In the genomic region with DNA sequence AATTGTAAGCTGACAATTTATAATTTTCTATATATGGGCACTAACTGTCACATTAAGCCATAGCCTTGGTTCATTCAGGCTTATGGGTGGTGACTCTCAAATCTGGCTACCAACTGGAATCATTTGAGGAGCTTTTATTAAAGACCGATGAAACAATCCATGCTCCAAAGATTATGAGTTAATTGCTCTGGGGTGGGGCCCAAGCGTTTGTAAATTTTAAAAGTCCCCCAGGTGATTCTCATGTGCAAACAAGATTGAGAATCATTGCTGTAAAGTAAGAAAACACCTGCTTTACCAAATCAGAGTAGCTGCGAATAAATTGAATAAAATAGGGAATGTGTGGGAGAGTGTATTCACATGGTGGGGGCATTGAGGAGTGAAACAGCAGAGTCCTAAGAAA, we compare ENCODE assay signal across 34 cellular contexts.
DNase-seq lines count a peak whose midpoint lies in the region; ATAC-seq, FAIRE-seq and TF ChIP-seq lines count a peak whose summit lies in the region.
"Had no signal": no experiment of that assay in that cellular context is flagged by ENCODE, and none has a peak within 500 bp of the region (broad histone marks: within the 10 kb centered on the region; RNA-seq: fewer than 3 reads in every experiment).

No MANE protein-coding gene starts in this region.

- peak; percentile 77 for FAIRE-seq in D721Med (lab: Jason Lieb, UNC)
- FAIRE-seq in small intestine (lab: Jason Lieb, UNC), result no peak
- FAIRE-seq: A204.1, A549 had no signal

- H3K36me3 ChIP-seq in mucosa of descending colon (ENCODE audit: low read depth) (no peaks in the 10 kb centered on the region), small intestine (ENCODE audit: control insufficient read depth in 2 of 2, insufficient read depth in 2 of 2, low read length in 2 of 2) (no peaks in the 10 kb centered on the region)
- H3K36me3 ChIP-seq: BE2C; BLaER1; BLaER1 treated with 17β-estradiol and CSF1 and Interleukin-3, amounts not matched to agents 10 nM and 100 nM had no signal

- no peak overlapping the region for H3K27ac ChIP-seq in small intestine (ENCODE audit: low read depth in 1 of 2, low read length in 1 of 2)
- H3K27ac ChIP-seq: 22Rv1; A549; BLaER1; BLaER1 treated with 17β-estradiol and CSF1 and Interleukin-3, amounts not matched to agents 10 nM and 100 nM; C4-2B had no signal

- intact Hi-C loops in left colon (cut with DNase I, micrococcal nuclease), result no loop called here
- intact Hi-C loops in mucosa of descending colon (cut with DNase I, micrococcal nuclease), result no loop called here

- DNase-seq in D721Med (ENCODE audit: insufficient read length, low spot score) (no peak), left colon (no peak), mucosa of descending colon (no peak), small intestine (peak; percentile 22), AG08396 (ENCODE audit: low spot score) (no peak), glomerular visceral epithelial cell (ENCODE audit: extremely low spot score) (no peak)
- DNase-seq: 8988T; ACHN; AML-193; BE2C; C1 segment of cervical spinal cord; Caco-2; Calu3; CD4-positive, alpha-beta memory T cell; CD4-positive, alpha-beta T cell; CD4-positive, CD25-positive, alpha-beta regulatory T cell; CD8-positive, alpha-beta memory T cell; CD8-positive, alpha-beta T cell; COR-L47; DMS 273 treated with DMSO at 0.1 percent for 48 hours; DMS153; DMS53; DMS79; DMS79 treated with DMSO at 0.1 percent for 48 hours; DND-41; EL had no signal

- H3K9me3 ChIP-seq in mucosa of descending colon, result no peaks in the 10 kb centered on the region
- H3K9me3 ChIP-seq in small intestine (ENCODE audit: control insufficient read depth, low read depth), result no peaks in the 10 kb centered on the region
- H3K9me3 ChIP-seq: A549; BE2C; BLaER1; BLaER1 treated with 17β-estradiol and CSF1 and Interleukin-3, amounts not matched to agents 10 nM and 100 nM; Caco-2 had no signal

- TF ChIP-seq CTCF in D721Med (IDR thresholded peaks at IDR 0.05; ENCODE audit: insufficient read depth, missing control alignments) (no peak), mucosa of descending colon (IDR thresholded peaks at IDR 0.05) (no peak)

- H3K4me3 ChIP-seq in mucosa of descending colon, result no peak overlapping the region
- no peak overlapping the region for H3K4me3 ChIP-seq in small intestine (ENCODE audit: low read depth in 1 of 2, low read length in 2 of 2)
- H3K4me3 ChIP-seq: A549; BLaER1; BLaER1 treated with 17β-estradiol and CSF1 and Interleukin-3, amounts not matched to agents 10 nM and 100 nM had no signal

- ATAC-seq in left colon, result peak; percentile 79
- ATAC-seq in mucosa of descending colon, result peak; percentile 68
- no peak for ATAC-seq in GM19395 (IDR thresholded peaks at IDR 0.05; ENCODE audit: unreplicated experiment)
- no peak for ATAC-seq in GM18861 (IDR thresholded peaks at IDR 0.05; ENCODE audit: unreplicated experiment)
- ATAC-seq: A549; CD8-positive, alpha-beta T cell had no signal

- H3K27me3 ChIP-seq in small intestine (ENCODE audit: control insufficient read depth in 2 of 2, insufficient read depth in 2 of 2, low read length in 2 of 2), result no peaks in the 10 kb centered on the region
- H3K27me3 ChIP-seq: BE2C; BLaER1; BLaER1 treated with 17β-estradiol and CSF1 and Interleukin-3, amounts not matched to agents 10 nM and 100 nM had no signal

- 18 to 63% (median 36%) methylated on average over 3 of the region's 3 CpGs for WGBS in small intestine, 3 donors

- no peaks in the 10 kb centered on the region for H3K4me1 ChIP-seq in mucosa of descending colon (ENCODE audit: low read depth)
- no peaks in the 10 kb centered on the region for H3K4me1 ChIP-seq in small intestine (ENCODE audit: control insufficient read depth in 2 of 2, insufficient read depth in 1 of 2, low read depth in 1 of 2, low read length in 1 of 2)
- H3K4me1 ChIP-seq: BE2C; BLaER1; BLaER1 treated with 17β-estradiol and CSF1 and Interleukin-3, amounts not matched to agents 10 nM and 100 nM; Caco-2 had no signal

Comparison
In these comparisons a context has a peak if more than half of its experiments do, and no peak if none do; other contexts are left out.
1. ATAC-seq: peak in left colon (single experiment) and mucosa of descending colon (single experiment); none in GM19395 (single experiment) and GM18861 (single experiment).